28 cellular contexts compared by ENCODE assay signal in genomic region chr12:89083491-89083890, GRCh38.
"Had no signal": no experiment of that assay in that cellular context is flagged by ENCODE, and none has a peak within 500 bp of the region (broad histone marks: within the 10 kb centered on the region; RNA-seq: fewer than 3 reads in every experiment).

No MANE protein-coding gene starts in this region.

- H3K4me3 Mint-ChIP-seq: activated CD8-positive, alpha-beta T cell treated with anti-CD3 and anti-CD28 coated beads for 36 hours; activated naive CD8-positive, alpha-beta T cell; activated T-cell treated with anti-CD3 and anti-CD28 coated beads, Interleukin-2, amount 50 U/mL, for 4 hours; activated T-helper 17 cell treated with anti-CD3 and anti-CD28 coated beads, Interleukin-2, amount 50 U/mL, for 72 hours; central memory CD8-positive, alpha-beta T cell; effector memory CD8-positive, alpha-beta T cell had no signal

- DNase-seq: activated CD4-positive, alpha-beta T cell treated with anti-CD3 and anti-CD28 coated beads for 1 hour; activated CD4-positive, alpha-beta T cell treated with anti-CD3 and anti-CD28 coated beads for 48 hours; activated CD4-positive, alpha-beta T cell treated with anti-CD3 and anti-CD28 coated beads, Interleukin-2, amount 50 U/mL, for 1 hour; activated CD4-positive, alpha-beta T cell treated with anti-CD3 and anti-CD28 coated beads, Interleukin-2, amount 50 U/mL, for 48 hours; activated CD8-positive, alpha-beta memory T cell treated with anti-CD3 and anti-CD28 coated beads for 24 hours; activated CD8-positive, alpha-beta T cell treated with anti-CD3 and anti-CD28 coated beads for 36 hours; activated effector memory CD4-positive, alpha-beta T cell treated with Interleukin-2 at 50 U/mL for 16 hours; activated gamma-delta T cell treated with Interleukin-2 at 50 U/mL for 16 hours; activated naive CD4-positive, alpha-beta T cell treated with anti-CD3 and anti-CD28 coated beads, Interleukin-2, amount 50 U/mL, for 16 hours; activated naive CD4-positive, alpha-beta T cell treated with Interleukin-2 at 50 U/mL for 16 hours; activated T-cell treated with anti-CD3 and anti-CD28 coated beads, Interleukin-2, amount 50 U/mL, for 4 hours; amniotic stem cell; anterior cingulate cortex; brain microvascular endothelial cell; dermis blood vessel endothelial cell; effector CD4-positive, alpha-beta T cell; effector memory CD8-positive, alpha-beta T cell; erythroblast; foreskin keratinocyte; gastrocnemius medialis; glutamatergic neuron; heart left ventricle; T-helper 2 cell had no signal

- H3K27ac ChIP-seq: brain microvascular endothelial cell, coronary artery, esophagus muscularis mucosa, foreskin keratinocyte, gastrocnemius medialis had no signal

- H3K27me3 ChIP-seq: brain microvascular endothelial cell, esophagus muscularis mucosa, foreskin keratinocyte, heart left ventricle had no signal

- H3K36me3 ChIP-seq: brain microvascular endothelial cell, esophagus muscularis mucosa, gastrocnemius medialis, heart left ventricle had no signal

- H3K4me1 Mint-ChIP-seq: central memory CD8-positive, alpha-beta T cell had no signal

- H3K36me3 Mint-ChIP-seq: activated naive CD8-positive, alpha-beta T cell had no signal

- H3K4me3 ChIP-seq: coronary artery, esophagus muscularis mucosa, gastrocnemius medialis, heart left ventricle had no signal

- H3K9me3 Mint-ChIP-seq: activated CD8-positive, alpha-beta T cell treated with anti-CD3 and anti-CD28 coated beads for 36 hours; activated T-cell treated with anti-CD3 and anti-CD28 coated beads, Interleukin-2, amount 50 U/mL, for 4 hours; central memory CD8-positive, alpha-beta T cell; effector memory CD8-positive, alpha-beta T cell had no signal

- ATAC-seq: activated CD8-positive, alpha-beta T cell treated with anti-CD3 and anti-CD28 coated beads for 36 hours; activated T-cell treated with anti-CD3 and anti-CD28 coated beads, Interleukin-2, amount 50 U/mL, for 4 hours; activated T-helper 17 cell treated with anti-CD3 and anti-CD28 coated beads, Interleukin-2, amount 50 U/mL, for 72 hours; effector memory CD8-positive, alpha-beta T cell; foreskin keratinocyte; gastrocnemius medialis; heart left ventricle had no signal

- H3K9me3 ChIP-seq: esophagus muscularis mucosa, gastrocnemius medialis, heart left ventricle had no signal

- H3K27ac Mint-ChIP-seq: activated CD8-positive, alpha-beta T cell treated with anti-CD3 and anti-CD28 coated beads for 36 hours; activated naive CD8-positive, alpha-beta T cell; activated T-helper 17 cell treated with anti-CD3 and anti-CD28 coated beads, Interleukin-2, amount 50 U/mL, for 72 hours; effector memory CD8-positive, alpha-beta T cell had no signal

- H3K4me1 ChIP-seq: foreskin keratinocyte had no signal
